ENCODE assay signal across 7 cellular contexts in the genomic region with DNA sequence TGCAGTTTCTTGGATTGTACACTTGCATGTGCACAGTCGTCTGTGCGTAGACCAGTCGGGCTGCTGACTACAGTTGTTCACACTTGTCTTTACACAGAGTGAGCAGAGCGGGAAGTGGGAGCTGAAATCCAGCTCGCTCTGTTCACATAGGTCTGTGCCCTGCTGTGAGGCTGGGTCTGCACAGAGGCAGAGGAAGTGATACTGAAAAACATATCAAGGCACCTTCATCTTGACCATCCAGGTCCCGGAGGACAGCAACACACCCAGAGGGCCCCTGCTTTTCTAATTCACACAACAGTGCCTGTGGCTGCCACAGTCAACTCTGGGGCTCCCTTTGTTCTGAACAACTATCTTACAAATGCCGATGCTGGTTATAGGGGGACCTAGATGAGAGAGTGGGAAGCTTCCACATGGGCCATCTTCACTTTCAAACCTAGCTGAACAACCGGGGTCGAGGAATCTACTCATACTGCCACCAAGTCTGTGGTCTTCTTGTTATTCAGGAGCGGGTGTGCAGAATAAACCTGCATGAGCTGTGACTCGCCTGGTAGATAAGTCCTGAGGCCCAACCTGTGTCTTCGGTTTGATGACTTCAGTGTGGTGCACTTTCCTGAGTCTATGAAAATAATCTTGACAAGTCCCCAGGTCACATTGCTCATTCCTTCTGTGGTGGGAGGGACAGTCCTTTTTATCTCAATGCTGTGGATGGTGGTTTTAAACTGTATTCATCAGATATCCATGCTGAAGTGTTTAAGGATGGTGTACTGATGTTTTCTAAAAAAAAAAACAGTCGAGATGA. TPM values are rescaled to one million over a fixed set of nuclear protein-coding genes. Genes with fewer than 3 reads are reported as not detected.
DNase-seq lines count a peak whose midpoint lies in the region; ATAC-seq and TF ChIP-seq lines count a peak whose summit lies in the region.

No MANE protein-coding gene starts in this region.

- H2AK5ac ChIP-seq in mesendoderm (ENCODE audit: low read length) = no peak overlapping the region

- ATAC-seq in GM18861 (IDR thresholded peaks at IDR 0.05; ENCODE audit: unreplicated experiment) = peak; percentile 74
- ATAC-seq in GM21447 (IDR thresholded peaks at IDR 0.05; ENCODE audit: unreplicated experiment) = peak; percentile 48
- peak; percentile 38 for ATAC-seq in HG03558 (IDR thresholded peaks at IDR 0.05; ENCODE audit: extremely low read depth, unreplicated experiment)
- ATAC-seq in HG02970 (IDR thresholded peaks at IDR 0.05; ENCODE audit: low FRiP score, unreplicated experiment) = no peak
- ATAC-seq in lower lobe of right lung = no peak

- no peak overlapping the region for H3K4me2 ChIP-seq in mesendoderm (ENCODE audit: low read length)

- no peak overlapping the region for H4K8ac ChIP-seq in mesendoderm (ENCODE audit: low read depth, low read length)

- H3K9ac ChIP-seq in mesendoderm (ENCODE audit: low read length) = no peak overlapping the region

- H3K4me3 ChIP-seq in mesendoderm (ENCODE audit: low read length) (no peak overlapping the region), lower lobe of right lung (no peak overlapping the region)

- H3K56ac ChIP-seq in mesendoderm (ENCODE audit: low read length) = no peak overlapping the region

- H3K4ac ChIP-seq in mesendoderm (ENCODE audit: low read depth, low read length) = no peak overlapping the region

- no peak overlapping the region for H2BK15ac ChIP-seq in mesendoderm (replicated peaks; ENCODE audit: low read depth)

- peaks cover 8% of the 10 kb centered on the region for H3K79me2 ChIP-seq in mesendoderm (ENCODE audit: control insufficient read depth, insufficient read depth, low read length)

- H3K79me1 ChIP-seq in mesendoderm (ENCODE audit: low read length) = no peaks in the 10 kb centered on the region

- no CpG with 5 or more reads among the region's 13 CpGs for WGBS in mesendoderm (ENCODE audit: extremely low coverage, insufficient coverage, low lambda C conversion rate)

- no peak overlapping the region for H2BK120ac ChIP-seq in mesendoderm (ENCODE audit: low read depth, low read length)

- intact Hi-C loops in lower lobe of right lung (cut with DNase I) = no loop called here

- TF ChIP-seq CTCF in lower lobe of right lung (IDR thresholded peaks at IDR 0.05) = no peak

- H2BK5ac ChIP-seq in mesendoderm (ENCODE audit: low read length) = no peak overlapping the region

- H3K23ac ChIP-seq in mesendoderm (ENCODE audit: low read length) = no peak overlapping the region

- H3K27me3 ChIP-seq in mesendoderm (ENCODE audit: insufficient read depth, low read length, poor library complexity) = no peaks in the 10 kb centered on the region
- H3K27me3 ChIP-seq in lower lobe of right lung (ENCODE audit: low read depth) = no peaks in the 10 kb centered on the region

- H3K27ac ChIP-seq in mesendoderm (ENCODE audit: low read depth, low read length) (no peak overlapping the region), lower lobe of right lung (no peak overlapping the region)

- no peak for DNase-seq in mesendoderm
- DNase-seq in lower lobe of right lung = no peak
- DNase-seq in NCI-H128 (lab: John Stamatoyannopoulos, UW; ENCODE audit: unreplicated experiment) = no peak

- H3K18ac ChIP-seq in mesendoderm (ENCODE audit: low read length) = peak overlapping the region; percentile 5

- H4K5ac ChIP-seq in mesendoderm (ENCODE audit: low read length) = no peak overlapping the region

- H3K36me3 ChIP-seq in mesendoderm (ENCODE audit: control insufficient read depth, insufficient read depth, low read length) = no peaks in the 10 kb centered on the region
- no peaks in the 10 kb centered on the region for H3K36me3 ChIP-seq in lower lobe of right lung

- no peaks in the 10 kb centered on the region for H3K9me3 ChIP-seq in lower lobe of right lung

- H3K4me1 ChIP-seq in mesendoderm (ENCODE audit: control insufficient read depth, low read depth, low read length) = peaks cover 18% of the 10 kb centered on the region
- peaks cover 5% of the 10 kb centered on the region for H3K4me1 ChIP-seq in lower lobe of right lung

RNA-seq across cellular contexts. Expression of gene ADNP2, which starts 3.5 kb away (rescaled TPM):
- 31.3 TPM for polyA plus RNA-seq in mesendoderm (2013, experiment 1 of 2)
- polyA plus RNA-seq in mesendoderm (2013, experiment 2 of 2) = 30.6 TPM
- 16.5 TPM for total RNA-seq in lower lobe of right lung

Comparison
In these comparisons a context has a peak if more than half of its experiments do, and no peak if none do; other contexts are left out.
1. ATAC-seq: peak in GM18861 (single experiment), GM21447 (single experiment) and HG03558 (single experiment); none in HG02970 (single experiment) and lower lobe of right lung (0 of 2).